In genomic region chr7:144827581-144828139, GRCh38 we compare ENCODE assay signal across 1 cellular context.
TF ChIP-seq lines count a peak whose summit lies in the region.

No MANE protein-coding gene starts in this region.

TF ChIP-seq in IMR-90, 13 proteins besides CTCF, POLR2A, EP300 and RAD21 (continued from another document):
- TF ChIP-seq ELK1 (IDR thresholded peaks at IDR 0.05; ENCODE audit: borderline replicate concordance, low read depth, low read length), result no peak
- no peak for TF ChIP-seq RCOR1 (IDR thresholded peaks at IDR 0.05; ENCODE audit: insufficient replicate concordance, low read length)
- no peak for TF ChIP-seq USF2 (IDR thresholded peaks at IDR 0.05; ENCODE audit: low read depth, low read length)
- TF ChIP-seq FOS (IDR thresholded peaks at IDR 0.05; ENCODE audit: low read depth, low read length), result no peak
- TF ChIP-seq NFE2L2 (IDR thresholded peaks at IDR 0.05; ENCODE audit: low read depth, low read length), result no peak
- TF ChIP-seq MAFK (IDR thresholded peaks at IDR 0.05; ENCODE audit: low read depth, low read length), result no peak
- TF ChIP-seq CHD1 (IDR thresholded peaks at IDR 0.05; ENCODE audit: low read depth, low read length), result no peak
